8 cellular contexts compared by ENCODE assay signal in genomic region chr7:101363734-101364374, GRCh38. TPM values are rescaled to one million over a fixed set of nuclear protein-coding genes. Genes with fewer than 3 reads are reported as not detected.
DNase-seq lines count a peak whose midpoint lies in the region; ATAC-seq and TF ChIP-seq lines count a peak whose summit lies in the region.

No MANE protein-coding gene starts in this region.

- H3K9ac ChIP-seq in HUES64 (ENCODE audit: low read depth, low read length), result peak overlapping the region; percentile 99

- 1% methylated on average over 52 of the region's 52 CpGs for WGBS in HUES64

- H3K4me1 ChIP-seq in HUES64 (ENCODE audit: insufficient read depth, low read length), result no peaks in the 10 kb centered on the region
- peaks cover 4 to 7% of the 10 kb centered on the region in 2 donors for H3K4me1 ChIP-seq in gastrocnemius medialis

- peak in 1 of 2 donors; percentile 86 for ATAC-seq in gastrocnemius medialis
- no peak for ATAC-seq in GM21529 (IDR thresholded peaks at IDR 0.05; ENCODE audit: unreplicated experiment)

- no peaks in the 10 kb centered on the region for H3K9me3 ChIP-seq in HUES64 (ENCODE audit: insufficient read depth, low read depth, low read length)
- no peaks in the 10 kb centered on the region for H3K9me3 ChIP-seq in gastrocnemius medialis

- no peak overlapping the region for H3K27ac Mint-ChIP-seq in T-helper 2 cell treated with Interferon-gamma antibody and Interleukin-4, amounts not matched to agents 5 μg/mL and 100 μg/mL, for 36 hours

- H3K4me3 Mint-ChIP-seq in T-helper 2 cell treated with Interferon-gamma antibody and Interleukin-4, amounts not matched to agents 5 μg/mL and 100 μg/mL, for 36 hours, result no peak overlapping the region

- peak overlapping the region; percentile 92 for H3K4me3 ChIP-seq in HUES64 (ENCODE audit: low read length)
- peak overlapping the region; percentile 62 for H3K4me3 ChIP-seq in iPS-11a (ENCODE audit: low read depth, low read length)
- H3K4me3 ChIP-seq in gastrocnemius medialis, result peak overlapping the region; percentile 45 to 81 (median 58)

- DNase-seq in NCI-H748 (lab: John Stamatoyannopoulos, UW; ENCODE audit: unreplicated experiment) (peak; percentile 67), NCI-H748 treated with DMSO at 0.1 percent for 48 hours (lab: John Stamatoyannopoulos, UW) (no peak), astrocyte of the hippocampus (ENCODE audit: low read depth, low spot score) (peak; percentile 90), gastrocnemius medialis (peak; percentile 14 to 18)
- peak; percentile 68 for DNase-seq in T-helper 2 cell treated with Interferon-gamma antibody and Interleukin-4, amounts not matched to agents 5 μg/mL and 100 μg/mL, for 36 hours (ENCODE audit: low spot score)

- peaks cover 6% of the 10 kb centered on the region; the same call in 1 of the 2 replicates for H3K27me3 ChIP-seq in HUES64 (ENCODE audit: insufficient read depth, low read length)
- peaks cover 6 to 30% (median 30%) of the 10 kb centered on the region in 3 donors for H3K27me3 ChIP-seq in gastrocnemius medialis

- H3K27me3 Mint-ChIP-seq in T-helper 2 cell treated with Interferon-gamma antibody and Interleukin-4, amounts not matched to agents 5 μg/mL and 100 μg/mL, for 36 hours (ENCODE audit: low read depth), result peaks cover 30% of the 10 kb centered on the region

- H3K36me3 Mint-ChIP-seq in T-helper 2 cell treated with Interferon-gamma antibody and Interleukin-4, amounts not matched to agents 5 μg/mL and 100 μg/mL, for 36 hours (ENCODE audit: low read depth), result no peaks in the 10 kb centered on the region

- intact Hi-C loops in gastrocnemius medialis (cut with DNase I; ENCODE audit: low total_unique reads), result loop anchor here (5.0 to 10.0 kb wide), 2 partner anchors 173 to 911 kb away; no protein-coding TSS in a partner anchor

- H3K27ac ChIP-seq in HUES64 (ENCODE audit: low read depth, low read length), result peak overlapping the region; percentile 80
- no peak overlapping the region for H3K27ac ChIP-seq in gastrocnemius medialis

- H3K36me3 ChIP-seq in HUES64 (ENCODE audit: insufficient read depth, low read length) (peaks cover 7% of the 10 kb centered on the region; the same call in 1 of the 2 replicates), gastrocnemius medialis (no peaks in the 10 kb centered on the region)

- H3K4me1 Mint-ChIP-seq in T-helper 2 cell treated with Interferon-gamma antibody and Interleukin-4, amounts not matched to agents 5 μg/mL and 100 μg/mL, for 36 hours (ENCODE audit: low read depth), result peaks cover 6% of the 10 kb centered on the region

- H3K9me3 Mint-ChIP-seq in T-helper 2 cell treated with Interferon-gamma antibody and Interleukin-4, amounts not matched to agents 5 μg/mL and 100 μg/mL, for 36 hours, result no peaks in the 10 kb centered on the region

- in situ Hi-C loops in gastrocnemius medialis (cut with MboI; ENCODE audit: low sequenced_read_pairs in 4 of 4), result loop anchor here in 1 of 4 donors (25.0 kb wide), 1 partner anchor 173 kb away; no protein-coding TSS in a partner anchor

- TF ChIP-seq POLR2A in gastrocnemius medialis (IDR thresholded peaks at IDR 0.05), result no peak

- TF ChIP-seq CTCF in gastrocnemius medialis (IDR thresholded peaks at IDR 0.05 in 4 of 5, conservative IDR thresholded peaks at IDR 0.05 in 1 of 5), result peak; percentile 57 to 88 (median 76)

RNA-seq across cellular contexts. Expression of gene COL26A1, which starts 1.2 kb away (rescaled TPM):
- 32.0 TPM for polyA plus RNA-seq in HUES64 (2013, experiment 1 of 2)
- 34.7 TPM for polyA plus RNA-seq in HUES64 (2013, experiment 2 of 2)
- not detected for total RNA-seq in gastrocnemius medialis

RNA-seq across cellular contexts. Expression of gene IFT22, which starts 42.2 kb away (rescaled TPM):
- polyA plus RNA-seq in HUES64 (2013, experiment 1 of 2), result 23.7 TPM
- polyA plus RNA-seq in HUES64 (2013, experiment 2 of 2), result 25.2 TPM
- 10 to 100 TPM; 13.4 to 32.3 (median 28.9) TPM for total RNA-seq in gastrocnemius medialis
